4 cellular contexts compared by ENCODE assay signal in the genomic region with DNA sequence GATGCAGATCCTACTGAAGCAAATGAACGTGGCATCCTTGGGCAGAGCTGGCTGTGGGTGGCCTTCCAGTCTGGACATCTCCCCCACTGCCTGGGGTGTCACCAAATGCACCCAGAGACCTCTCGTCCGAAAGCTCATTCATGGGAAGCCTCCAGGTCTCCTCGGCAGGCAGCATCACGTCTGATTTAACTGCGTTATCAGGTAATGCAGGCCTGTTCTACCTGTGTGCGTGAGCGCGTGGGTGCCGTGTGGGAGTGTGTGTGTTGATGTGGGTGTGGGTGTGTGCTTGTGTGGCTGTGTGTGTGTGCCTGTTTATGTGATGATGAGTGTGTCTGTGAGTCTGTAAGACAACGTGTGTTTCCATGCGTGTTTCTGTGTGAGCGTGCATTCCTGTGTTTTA. TPM values are rescaled to one million over a fixed set of nuclear protein-coding genes. Genes with fewer than 3 reads are reported as not detected.
"Had no signal": no experiment of that assay in that cellular context is flagged by ENCODE, and none has a peak within 500 bp of the region (broad histone marks: within the 10 kb centered on the region; RNA-seq: fewer than 3 reads in every experiment).

No MANE protein-coding gene starts in this region.

RNA-seq across cellular contexts. Expression of a gene that starts 35.1 kb away (rescaled TPM):
- total RNA-seq: LHCN-M2, M059J, MCF 10A, NCI-H460 had no signal
